ENCODE assay signal across 21 cellular contexts in genomic region chr9:70355801-70356200, GRCh38. TPM values are rescaled to one million over a fixed set of nuclear protein-coding genes. Genes with fewer than 3 reads are reported as not detected.
DNase-seq lines count a peak whose midpoint lies in the region; ATAC-seq and TF ChIP-seq lines count a peak whose summit lies in the region.
"Had no signal": no experiment of that assay in that cellular context is flagged by ENCODE, and none has a peak within 500 bp of the region (broad histone marks: within the 10 kb centered on the region; RNA-seq: fewer than 3 reads in every experiment).

No MANE protein-coding gene starts in this region.

- H3K27me3 Mint-ChIP-seq in activated naive CD4-positive, alpha-beta T cell treated with anti-CD3 and anti-CD28 coated beads for 36 hours (ENCODE audit: low read depth): no peaks in the 10 kb centered on the region
- no peaks in the 10 kb centered on the region for H3K27me3 Mint-ChIP-seq in CD4-positive, CD25-positive, alpha-beta regulatory T cell
- no peaks in the 10 kb centered on the region for H3K27me3 Mint-ChIP-seq in WTC11 (ENCODE audit: low read depth)
- H3K27me3 Mint-ChIP-seq in naive thymus-derived CD8-positive, alpha-beta T cell: no peaks in the 10 kb centered on the region
- H3K27me3 Mint-ChIP-seq: IgD-negative memory B cell had no signal

- H3K4me1 ChIP-seq in CD4-positive, CD25-positive, alpha-beta regulatory T cell (ENCODE audit: control insufficient read depth, insufficient read depth, low read length, poor library complexity, severe bottlenecking): no peaks in the 10 kb centered on the region
- H3K4me1 ChIP-seq: SJCRH30 had no signal

- H3K4me3 Mint-ChIP-seq in activated naive CD4-positive, alpha-beta T cell treated with anti-CD3 and anti-CD28 coated beads for 36 hours: no peak overlapping the region
- no peak overlapping the region for H3K4me3 Mint-ChIP-seq in CD4-positive, CD25-positive, alpha-beta regulatory T cell
- H3K4me3 Mint-ChIP-seq in WTC11: no peak overlapping the region
- H3K4me3 Mint-ChIP-seq in naive thymus-derived CD8-positive, alpha-beta T cell: no peak overlapping the region
- H3K4me3 Mint-ChIP-seq: IgD-negative memory B cell had no signal

- peaks cover 10% of the 10 kb centered on the region for H3K36me3 ChIP-seq in CD4-positive, CD25-positive, alpha-beta regulatory T cell (ENCODE audit: control insufficient read depth, insufficient read depth, low read length)

- H3K27ac Mint-ChIP-seq in activated naive CD4-positive, alpha-beta T cell treated with anti-CD3 and anti-CD28 coated beads for 36 hours: peak overlapping the region; percentile 65
- peak overlapping the region in 1 of 2 donors; percentile 79 for H3K27ac Mint-ChIP-seq in activated naive CD4-positive, alpha-beta T cell treated with anti-CD3 and anti-CD28 coated beads, Interleukin-2, amount 50 U/mL, for 72 hours
- H3K27ac Mint-ChIP-seq in CD4-positive, CD25-positive, alpha-beta regulatory T cell: peak overlapping the region in 2 of 3 donors; percentile 41 to 58
- H3K27ac Mint-ChIP-seq in WTC11: peak overlapping the region; percentile 76
- H3K27ac Mint-ChIP-seq in naive thymus-derived CD8-positive, alpha-beta T cell: peak overlapping the region in 8 of 10 donors; percentile 0 to 68 (median 38)
- H3K27ac Mint-ChIP-seq: IgD-negative memory B cell had no signal

- intact Hi-C loops in activated naive CD4-positive, alpha-beta T cell treated with anti-CD3 and anti-CD28 coated beads for 36 hours (cut with micrococcal nuclease): no loop called here

- no peak for TF ChIP-seq CTCF in WTC11 (IDR thresholded peaks at IDR 0.05)

- H3K4me1 Mint-ChIP-seq in activated naive CD4-positive, alpha-beta T cell treated with anti-CD3 and anti-CD28 coated beads for 36 hours (ENCODE audit: low read depth): no peaks in the 10 kb centered on the region
- peaks cover 0 to 4% (median 1%) of the 10 kb centered on the region in 4 donors for H3K4me1 Mint-ChIP-seq in CD4-positive, CD25-positive, alpha-beta regulatory T cell
- H3K4me1 Mint-ChIP-seq in WTC11: no peaks in the 10 kb centered on the region
- peaks cover 0 to 2% (median 1%) of the 10 kb centered on the region in 4 donors for H3K4me1 Mint-ChIP-seq in naive thymus-derived CD8-positive, alpha-beta T cell
- H3K4me1 Mint-ChIP-seq: IgD-negative memory B cell had no signal

- H3K9me3 ChIP-seq in CD4-positive, CD25-positive, alpha-beta regulatory T cell (ENCODE audit: control insufficient read depth in 2 of 2, low read length in 2 of 2): no peaks in the 10 kb centered on the region
- H3K9me3 ChIP-seq: BLaER1 treated with 17β-estradiol and CSF1 and Interleukin-3, amounts not matched to agents 10 nM and 100 nM; SJCRH30 had no signal

- ATAC-seq in activated naive CD4-positive, alpha-beta T cell treated with anti-CD3 and anti-CD28 coated beads, Interleukin-2, amount 50 U/mL, for 72 hours: no peak
- ATAC-seq in CD4-positive, CD25-positive, alpha-beta regulatory T cell (ENCODE audit: low read depth in 2 of 2): no peak
- no peak for ATAC-seq in WTC11
- no peak for ATAC-seq in naive thymus-derived CD8-positive, alpha-beta T cell

- POLR2A ChIA-PET in WTC11 (lab: Charles Lee): no interaction called here
- POLR2A ChIA-PET in naive thymus-derived CD8-positive, alpha-beta T cell (lab: Charles Lee): interaction anchor here (0.9 kb wide), 1 partner anchor 34 kb away, joined by 3 read pairs; no protein-coding TSS in a partner anchor

- H3K36me3 Mint-ChIP-seq in activated naive CD4-positive, alpha-beta T cell treated with anti-CD3 and anti-CD28 coated beads for 36 hours (ENCODE audit: low read depth): peaks cover 3% of the 10 kb centered on the region
- H3K36me3 Mint-ChIP-seq in activated naive CD4-positive, alpha-beta T cell treated with anti-CD3 and anti-CD28 coated beads, Interleukin-2, amount 50 U/mL, for 72 hours: peaks cover 0 to 5% of the 10 kb centered on the region in 2 donors
- peaks cover 4% of the 10 kb centered on the region for H3K36me3 Mint-ChIP-seq in CD4-positive, CD25-positive, alpha-beta regulatory T cell
- H3K36me3 Mint-ChIP-seq in WTC11: peaks cover under 1% of the 10 kb centered on the region; the same call in 1 of the 2 replicates
- H3K36me3 Mint-ChIP-seq in naive thymus-derived CD8-positive, alpha-beta T cell: peaks cover 0 to 22% (median 0%) of the 10 kb centered on the region in 3 donors

- H3K27me3 ChIP-seq in CD4-positive, CD25-positive, alpha-beta regulatory T cell (ENCODE audit: control insufficient read depth, insufficient read depth, low read length): no peaks in the 10 kb centered on the region
- H3K27me3 ChIP-seq: BLaER1 treated with 17β-estradiol and CSF1 and Interleukin-3, amounts not matched to agents 10 nM and 100 nM; SJCRH30 had no signal

- H3K4me3 ChIP-seq in CD4-positive, CD25-positive, alpha-beta regulatory T cell (ENCODE audit: low read depth, low read length): no peak overlapping the region
- H3K4me3 ChIP-seq: BLaER1 treated with 17β-estradiol and CSF1 and Interleukin-3, amounts not matched to agents 10 nM and 100 nM; SJCRH30 had no signal

- DNase-seq in activated naive CD4-positive, alpha-beta T cell treated with anti-CD3 and anti-CD28 coated beads for 36 hours: no peak
- DNase-seq in activated naive CD4-positive, alpha-beta T cell treated with anti-CD3 and anti-CD28 coated beads, Interleukin-2, amount 50 U/mL, for 72 hours (ENCODE audit: low spot score in 2 of 2): no peak
- no peak for DNase-seq in CD4-positive, CD25-positive, alpha-beta regulatory T cell
- DNase-seq in WTC11 (ENCODE audit: low spot score) (no peak), DMS53 (lab: John Stamatoyannopoulos, UW) (no peak)
- DNase-seq in naive thymus-derived CD8-positive, alpha-beta T cell: no peak
- DNase-seq in stimulated activated CD4-positive, alpha-beta T cell treated with anti-CD3 and anti-CD28 coated beads, Interleukin-4, amount 100 ng/mL, for 4 hours: no peak
- DNase-seq in stimulated activated CD4-positive, alpha-beta T cell treated with anti-CD3 and anti-CD28 coated beads, Interleukin-4, amount 100 ng/mL, for 24 hours: no peak
- DNase-seq: 8988T; GDM1; NCI-H1105; NCI-H146; NCI-H2029; NCI-H345; NCI-H524; NCI-H774; NK-92 treated with Interleukin-12 subunit alpha and Interleukin-12 subunit beta, amount 100 ng/mL, for 24 hours; SJCRH30 had no signal

- CTCF ChIA-PET in activated naive CD4-positive, alpha-beta T cell treated with anti-CD3 and anti-CD28 coated beads for 36 hours (lab: Charles Lee): interaction anchor here (0.7 kb wide), 1 partner anchor 72 kb away, joined by 3 read pairs; no protein-coding TSS in a partner anchor
- CTCF ChIA-PET in WTC11 (lab: Charles Lee): no interaction called here

- H3K27ac ChIP-seq in CD4-positive, CD25-positive, alpha-beta regulatory T cell (ENCODE audit: insufficient read depth, low read length, poor library complexity, severe bottlenecking): no peak overlapping the region
- H3K27ac ChIP-seq: BLaER1 treated with 17β-estradiol and CSF1 and Interleukin-3, amounts not matched to agents 10 nM and 100 nM; RWPE1; SJCRH30 had no signal

- no peaks in the 10 kb centered on the region for H3K9me3 Mint-ChIP-seq in activated naive CD4-positive, alpha-beta T cell treated with anti-CD3 and anti-CD28 coated beads for 36 hours
- no peaks in the 10 kb centered on the region for H3K9me3 Mint-ChIP-seq in activated naive CD4-positive, alpha-beta T cell treated with anti-CD3 and anti-CD28 coated beads, Interleukin-2, amount 50 U/mL, for 72 hours
- H3K9me3 Mint-ChIP-seq in CD4-positive, CD25-positive, alpha-beta regulatory T cell: no peaks in the 10 kb centered on the region
- no peaks in the 10 kb centered on the region for H3K9me3 Mint-ChIP-seq in WTC11
- H3K9me3 Mint-ChIP-seq in naive thymus-derived CD8-positive, alpha-beta T cell: no peaks in the 10 kb centered on the region

TF ChIP-seq in WTC11, 78 proteins besides CTCF, POLR2A, EP300 and RAD21 (continues in another document):
- TF ChIP-seq ZNF396 (CRISPR knock-in tag; IDR thresholded peaks at IDR 0.05; ENCODE audit: borderline replicate concordance): no peak
- TF ChIP-seq ZNF121 (CRISPR knock-in tag; IDR thresholded peaks at IDR 0.05): no peak
- no peak for TF ChIP-seq FOXP1 (CRISPR knock-in tag; IDR thresholded peaks at IDR 0.05; ENCODE audit: borderline replicate concordance)
- TF ChIP-seq NFYB (CRISPR knock-in tag; conservative IDR thresholded peaks at IDR 0.05; ENCODE audit: low read depth): no peak
- TF ChIP-seq, protein P1, sequence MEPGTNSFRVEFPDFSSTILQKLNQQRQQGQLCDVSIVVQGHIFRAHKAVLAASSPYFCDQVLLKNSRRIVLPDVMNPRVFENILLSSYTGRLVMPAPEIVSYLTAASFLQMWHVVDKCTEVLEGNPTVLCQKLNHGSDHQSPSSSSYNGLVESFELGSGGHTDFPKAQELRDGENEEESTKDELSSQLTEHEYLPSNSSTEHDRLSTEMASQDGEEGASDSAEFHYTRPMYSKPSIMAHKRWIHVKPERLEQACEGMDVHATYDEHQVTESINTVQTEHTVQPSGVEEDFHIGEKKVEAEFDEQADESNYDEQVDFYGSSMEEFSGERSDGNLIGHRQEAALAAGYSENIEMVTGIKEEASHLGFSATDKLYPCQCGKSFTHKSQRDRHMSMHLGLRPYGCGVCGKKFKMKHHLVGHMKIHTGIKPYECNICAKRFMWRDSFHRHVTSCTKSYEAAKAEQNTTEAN (CRISPR knock-in tag; IDR thresholded peaks at IDR 0.05): no peak
- no peak for TF ChIP-seq IRF2 (CRISPR knock-in tag; IDR thresholded peaks at IDR 0.05; ENCODE audit: borderline replicate concordance, low read depth)
- no peak for TF ChIP-seq ZNF138 (CRISPR knock-in tag; conservative IDR thresholded peaks at IDR 0.05)
- TF ChIP-seq, protein P2, sequence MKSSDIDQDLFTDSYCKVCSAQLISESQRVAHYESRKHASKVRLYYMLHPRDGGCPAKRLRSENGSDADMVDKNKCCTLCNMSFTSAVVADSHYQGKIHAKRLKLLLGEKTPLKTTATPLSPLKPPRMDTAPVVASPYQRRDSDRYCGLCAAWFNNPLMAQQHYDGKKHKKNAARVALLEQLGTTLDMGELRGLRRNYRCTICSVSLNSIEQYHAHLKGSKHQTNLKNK (CRISPR knock-in tag; IDR thresholded peaks at IDR 0.05): no peak

RNA-seq across cellular contexts. Expression of gene KLF9, which starts 58.7 kb away (rescaled TPM):
- 10 to 100 TPM; 44.2 to 45.0 TPM for total RNA-seq in activated naive CD4-positive, alpha-beta T cell treated with anti-CD3 and anti-CD28 coated beads for 36 hours
- 10 to 100 TPM; 22.6 to 25.1 TPM for total RNA-seq in activated naive CD4-positive, alpha-beta T cell treated with anti-CD3 and anti-CD28 coated beads, Interleukin-2, amount 50 U/mL, for 72 hours
- 86.7 TPM for total RNA-seq in CD4-positive, CD25-positive, alpha-beta regulatory T cell
- polyA plus RNA-seq in CD4-positive, CD25-positive, alpha-beta regulatory T cell: 1 to 10 TPM; 1.4 to 3.7 (median 3.0) TPM
- total RNA-seq in WTC11 (2021): 0.78 to 1.0 TPM (median 0.82 TPM) in 3 replicates
- 10 to 100 TPM; 29.6 TPM for total RNA-seq in naive thymus-derived CD8-positive, alpha-beta T cell
- 1 to 10 TPM; 2.6 to 4.0 (median 3.2) TPM for polyA plus RNA-seq in naive thymus-derived CD8-positive, alpha-beta T cell

Comparison
In these comparisons a context has a peak if more than half of its experiments do, and no peak if none do; other contexts are left out.
1. RNA of gene KLF9, which starts 58.7 kb away (total RNA-seq): 86.7 TPM in CD4-positive, CD25-positive, alpha-beta regulatory T cell (single experiment), 44.2 to 45.0 TPM in activated naive CD4-positive, alpha-beta T cell treated with anti-CD3 and anti-CD28 coated beads for 36 hours, 29.6 TPM in naive thymus-derived CD8-positive, alpha-beta T cell and 22.6 to 25.1 TPM in activated naive CD4-positive, alpha-beta T cell treated with anti-CD3 and anti-CD28 coated beads, Interleukin-2, amount 50 U/mL, for 72 hours; 0.78 to 1.0 TPM in WTC11; every median in the first group is over 10 times any median in the second.